8 cellular contexts compared by ENCODE assay signal in genomic region chr9:114738581-114739316, GRCh38. TPM values are rescaled to one million over a fixed set of nuclear protein-coding genes. Genes with fewer than 3 reads are reported as not detected.
DNase-seq lines count a peak whose midpoint lies in the region; ATAC-seq and TF ChIP-seq lines count a peak whose summit lies in the region.

No MANE protein-coding gene starts in this region.

- BruUV-seq in mammary epithelial cell (replicated peaks; lab: Mats Ljungman, UMichigan): no TSS peak

- POLR2A ChIA-PET in HEK293T (lab: Yijun Ruan, JAX) (no interaction called here), WTC11 (lab: Charles Lee) (no interaction called here)

- H3K9ac ChIP-seq in mammary epithelial cell (ENCODE audit: insufficient read depth, low read length): peak overlapping the region; percentile 51

- peaks cover 18% of the 10 kb centered on the region for H3K27me3 Mint-ChIP-seq in WTC11 (ENCODE audit: low read depth)

- DNase-seq in DMS153 (lab: John Stamatoyannopoulos, UW) (peak; percentile 80), HEK293T (ENCODE audit: extremely low spot score) (peak; percentile 77), NCI-H2196 (lab: John Stamatoyannopoulos, UW; ENCODE audit: unreplicated experiment) (peak; percentile 69), WTC11 (ENCODE audit: low spot score) (peak; percentile 67), mammary epithelial cell (peak; percentile 78), iris pigment epithelial cell (ENCODE audit: low read depth) (peak; percentile 86)
- peak; percentile 71 for DNase-seq in stimulated activated CD4-positive, alpha-beta T cell treated with anti-CD3 and anti-CD28 coated beads, Interleukin-1b, Interleukin-23, amount 100 ng/mL, for 48 hours

- no peak overlapping the region for H3K27ac ChIP-seq in mammary epithelial cell (ENCODE audit: insufficient read depth, low read depth, low read length)

- H4K20me1 ChIP-seq in mammary epithelial cell (ENCODE audit: insufficient read depth, low read length): no peaks in the 10 kb centered on the region

- no peak overlapping the region for H3K4me2 ChIP-seq in mammary epithelial cell (ENCODE audit: insufficient read depth, low read depth, low read length)

- no peak overlapping the region for H3K4me3 Mint-ChIP-seq in WTC11

- TF ChIP-seq CTCF in WTC11 (IDR thresholded peaks at IDR 0.05): peak; percentile 72
- TF ChIP-seq CTCF in mammary epithelial cell (conservative IDR thresholded peaks at IDR 0.05 in 1 of 2, IDR thresholded peaks at IDR 0.05 in 1 of 2; ENCODE audit: extremely low read depth in 1 of 2, insufficient read depth in 1 of 2, low read depth in 1 of 2, low read length in 2 of 2): peak; percentile 71 to 81

- dilution Hi-C loops in mammary epithelial cell (cut with HindIII; ENCODE audit: low sequenced_read_pairs): no loop called here

- 0 out of 2 replicates have a peak overlapping the region, but pooled peaks have one; percentile 22 for H3K27ac Mint-ChIP-seq in WTC11

- ATAC-seq in WTC11 (peak; percentile 88), GM21529 (IDR thresholded peaks at IDR 0.05; ENCODE audit: unreplicated experiment) (no peak)

- no peak overlapping the region for H3K4me3 ChIP-seq in mammary epithelial cell (replicated peaks in 1 of 3; ENCODE audit: insufficient read depth in 1 of 3, low read depth in 2 of 3, low read length in 3 of 3)

- intact Hi-C loops in mammary epithelial cell (cut with micrococcal nuclease): loop anchor here (1.0 to 2.0 kb wide), 7 partner anchors 56 to 786 kb away; partner anchors contain the start of gene TEX48

- no peaks in the 10 kb centered on the region for H3K9me3 Mint-ChIP-seq in WTC11

- peak overlapping the region; percentile 64 for H2AFZ ChIP-seq in mammary epithelial cell (ENCODE audit: low read depth, low read length)

- H3K36me3 ChIP-seq in mammary epithelial cell (ENCODE audit: insufficient read depth, low read length): no peaks in the 10 kb centered on the region

- H3K27me3 ChIP-seq in mammary epithelial cell (ENCODE audit: insufficient read depth, low read length): no peaks in the 10 kb centered on the region

- CTCF ChIA-PET in HEK293T (lab: Yijun Ruan, JAX) (interaction anchor here (0.7 to 1.4 kb wide), 7 partner anchors 8 to 335 kb away, joined by 3 to 23 read pairs (median 3); no protein-coding TSS in a partner anchor), WTC11 (lab: Charles Lee) (interaction anchor here (0.9 to 5.5 kb wide), 4 partner anchors 60 to 172 kb away, joined by 4 to 67 read pairs (median 8); no protein-coding TSS in a partner anchor), mammary epithelial cell (lab: Charles Lee; ENCODE audit: low non-redundant PET) (no interaction called here)

- no peaks in the 10 kb centered on the region for H3K9me3 ChIP-seq in mammary epithelial cell (replicated peaks; ENCODE audit: insufficient read depth, low read length)

- H3K4me1 ChIP-seq in mammary epithelial cell (ENCODE audit: insufficient read depth, low read length): peaks cover 5% of the 10 kb centered on the region

- no peaks in the 10 kb centered on the region for H3K36me3 Mint-ChIP-seq in WTC11

- 35% methylated on average over 8 of the region's 8 CpGs for WGBS in mammary epithelial cell (ENCODE audit: low coverage, missing lambda C conversion rate)

- in situ Hi-C loops in mammary epithelial cell (cut with MboI; ENCODE audit: low sequenced_read_pairs in 2 of 2): loop anchor here (5.0 kb wide), 2 partner anchors 169 to 274 kb away; no protein-coding TSS in a partner anchor

- no peaks in the 10 kb centered on the region for H3K79me2 ChIP-seq in mammary epithelial cell (ENCODE audit: insufficient read depth, low read length)

- no peaks in the 10 kb centered on the region for H3K4me1 Mint-ChIP-seq in WTC11

TF ChIP-seq in HEK293T, 16 proteins besides CTCF, POLR2A, EP300 and RAD21:
- TF ChIP-seq L3MBTL2 (conservative IDR thresholded peaks at IDR 0.05) (no peak), SUZ12 (IDR thresholded peaks at IDR 0.05) (no peak), LEF1 (IDR thresholded peaks at IDR 0.05; ENCODE audit: borderline replicate concordance) (no peak), ELF4 (IDR thresholded peaks at IDR 0.05) (no peak), NFRKB (IDR thresholded peaks at IDR 0.05) (no peak), HDGF (IDR thresholded peaks at IDR 0.05; ENCODE audit: borderline replicate concordance) (no peak), FOXK2 (IDR thresholded peaks at IDR 0.05) (no peak), FOXA1 (IDR thresholded peaks at IDR 0.05) (no peak), BHLHE40 (IDR thresholded peaks at IDR 0.05; ENCODE audit: borderline replicate concordance) (no peak), TARDBP (IDR thresholded peaks at IDR 0.05) (no peak), SP1 (IDR thresholded peaks at IDR 0.05) (no peak), FOXM1 (IDR thresholded peaks at IDR 0.05; ENCODE audit: borderline replicate concordance) (no peak), ZNF384 (IDR thresholded peaks at IDR 0.05) (no peak), ARNT (IDR thresholded peaks at IDR 0.05) (no peak), CTBP1 (IDR thresholded peaks at IDR 0.05; ENCODE audit: borderline replicate concordance) (no peak), PKNOX1 (IDR thresholded peaks at IDR 0.05) (no peak)

TF ChIP-seq in WTC11, 78 proteins besides CTCF, POLR2A, EP300 and RAD21 (continues in another document):
- TF ChIP-seq ELF4 (CRISPR knock-in tag; IDR thresholded peaks at IDR 0.05; ENCODE audit: low read depth) (no peak), TEAD4 (CRISPR knock-in tag; IDR thresholded peaks at IDR 0.05) (no peak), MLX (CRISPR knock-in tag; IDR thresholded peaks at IDR 0.05) (no peak), ZNF532 (CRISPR knock-in tag; IDR thresholded peaks at IDR 0.05; ENCODE audit: borderline replicate concordance) (no peak), ZNF416 (CRISPR knock-in tag; IDR thresholded peaks at IDR 0.05) (no peak), ATF6 (CRISPR knock-in tag; IDR thresholded peaks at IDR 0.05) (no peak), SP1 (CRISPR knock-in tag; conservative IDR thresholded peaks at IDR 0.05) (no peak), ZNF232 (CRISPR knock-in tag; IDR thresholded peaks at IDR 0.05) (no peak)

RNA-seq across cellular contexts. Expression of gene TEX48, which starts 56.8 kb away (rescaled TPM):
- total RNA-seq in WTC11 (2021) (not detected in 3 replicates), mammary epithelial cell (not detected)
- polyA plus RNA-seq in mammary epithelial cell: not detected
- not detected for polyA minus RNA-seq in mammary epithelial cell
